1 cellular context compared by ENCODE assay signal in genomic region chr19:18670313-18670712, GRCh38.
TF ChIP-seq lines count a peak whose summit lies in the region.

No MANE protein-coding gene starts in this region.

TF ChIP-seq in SK-N-SH, 30 proteins besides CTCF, POLR2A, EP300 and RAD21 (continued from another document):
- no peak for TF ChIP-seq SIN3A (IDR thresholded peaks at IDR 0.05; ENCODE audit: borderline replicate concordance, low read depth, low read length)
